ENCODE assay signal across 11 cellular contexts in the genomic region with DNA sequence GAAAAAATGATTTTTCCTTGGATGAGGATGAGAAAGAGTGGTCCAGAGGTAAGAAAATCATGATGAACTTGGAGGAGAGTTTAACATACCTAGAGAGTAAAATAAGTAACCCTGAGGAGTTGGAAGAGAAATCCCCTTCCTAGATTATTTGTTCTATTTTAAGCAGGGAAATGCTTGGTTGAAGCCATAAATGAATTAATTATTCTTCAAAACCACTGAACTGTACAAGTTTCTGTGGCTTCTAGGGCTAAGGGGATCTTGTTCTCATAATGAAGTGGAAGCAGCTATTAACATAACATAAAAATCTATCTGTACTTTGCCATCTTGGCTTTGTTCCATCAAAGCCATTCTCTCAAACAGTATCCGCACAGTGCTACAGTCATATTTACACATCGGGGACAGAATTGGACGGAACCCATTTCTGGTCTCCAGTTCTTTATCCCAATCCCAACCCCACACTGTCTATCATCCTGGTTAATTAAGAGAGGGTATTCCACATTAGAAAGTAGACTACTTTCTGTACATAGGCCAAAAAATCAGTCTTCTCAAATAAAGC. TPM values are rescaled to one million over a fixed set of nuclear protein-coding genes. Genes with fewer than 3 reads are reported as not detected.
"Had no signal": no experiment of that assay in that cellular context is flagged by ENCODE, and none has a peak within 500 bp of the region (broad histone marks: within the 10 kb centered on the region; RNA-seq: fewer than 3 reads in every experiment).

No MANE protein-coding gene starts in this region.

- FAIRE-seq: colon, kidney, TTC549 had no signal

- DNase-seq: activated CD4-positive, alpha-beta T cell treated with anti-CD3 and anti-CD28 coated beads, Interleukin-2, amount 10 ng/mL, durations not matched to agents 24 days and 14 days; activated CD4-positive, CD25-positive, alpha-beta regulatory T cell; activated CD8-positive, alpha-beta memory T cell treated with anti-CD3 and anti-CD28 coated beads, Interleukin-2, amount 50 U/mL, for 48 hours; activated gamma-delta T cell; activated T-cell treated with anti-CD3 and anti-CD28 coated beads, Interleukin-2, amount 50 U/mL, for 72 hours; caudate nucleus; kidney; naive thymus-derived CD8-positive, alpha-beta T cell; T-helper 17 cell had no signal

RNA-seq across cellular contexts. Expression of gene ARHGAP42, which starts 14.5 kb away (rescaled TPM):
- total RNA-seq: activated CD4-positive, alpha-beta T cell treated with anti-CD3 and anti-CD28 coated beads, Interleukin-2, amount 10 ng/mL, durations not matched to agents 24 days and 14 days had no signal
